Comparison of ENCODE assay signal across 16 cellular contexts in genomic region chr13:88937381-88937780, GRCh38.
DNase-seq lines count a peak whose midpoint lies in the region; ATAC-seq and TF ChIP-seq lines count a peak whose summit lies in the region.
"Had no signal": no experiment of that assay in that cellular context is flagged by ENCODE, and none has a peak within 500 bp of the region (broad histone marks: within the 10 kb centered on the region; RNA-seq: fewer than 3 reads in every experiment).

No MANE protein-coding gene starts in this region.

- no peaks in the 10 kb centered on the region for H4K20me1 ChIP-seq in BLaER1

- peaks cover 0 to 4% (median under 1%) of the 10 kb centered on the region in 8 donors for H3K9me3 Mint-ChIP-seq in CD4-positive, alpha-beta memory T cell

- no peaks in the 10 kb centered on the region for H3K36me3 ChIP-seq in BE2C
- H3K36me3 ChIP-seq in BLaER1 = no peaks in the 10 kb centered on the region
- no peaks in the 10 kb centered on the region for H3K36me3 ChIP-seq in CD4-positive, alpha-beta memory T cell (ENCODE audit: insufficient read depth, low read length)

- H3K27ac Mint-ChIP-seq in CD4-positive, alpha-beta memory T cell = no peak overlapping the region
- H3K27ac Mint-ChIP-seq: CD4-positive, CD25-positive, alpha-beta regulatory T cell; HFFc6 had no signal

- peak overlapping the region; percentile 76 for H3K27ac ChIP-seq in BLaER1
- no peak overlapping the region for H3K27ac ChIP-seq in CD4-positive, alpha-beta memory T cell (ENCODE audit: low read depth, low read length)
- H3K27ac ChIP-seq: A549 had no signal

- H3K4me3 ChIP-seq in BE2C (ENCODE audit: low read depth, low read length) (no peak overlapping the region), BLaER1 (no peak overlapping the region; the same call in 1 of the 2 replicates)
- no peak overlapping the region for H3K4me3 ChIP-seq in CD4-positive, alpha-beta memory T cell (ENCODE audit: low read length in 2 of 2)
- H3K4me3 ChIP-seq: A549 had no signal

- no peaks in the 10 kb centered on the region for H3K4me1 Mint-ChIP-seq in CD4-positive, alpha-beta memory T cell

- CTCF ChIA-PET in CD4-positive, alpha-beta memory T cell (lab: Charles Lee; ENCODE audit: partially characterized antibody) = no interaction called here

- H3K4me3 Mint-ChIP-seq in CD4-positive, alpha-beta memory T cell = no peak overlapping the region
- H3K4me3 Mint-ChIP-seq: CD4-positive, CD25-positive, alpha-beta regulatory T cell; HFFc6 had no signal

- no peaks in the 10 kb centered on the region for H3K27me3 Mint-ChIP-seq in CD4-positive, alpha-beta memory T cell
- H3K27me3 Mint-ChIP-seq: CD4-positive, CD25-positive, alpha-beta regulatory T cell had no signal

- no peak for TF ChIP-seq CTCF in BE2C (IDR thresholded peaks at IDR 0.05; ENCODE audit: low read depth, low read length)

- H3K9me3 ChIP-seq in BE2C (no peaks in the 10 kb centered on the region), BLaER1 (peaks cover 3% of the 10 kb centered on the region; the same call in 1 of the 2 replicates)
- no peaks in the 10 kb centered on the region for H3K9me3 ChIP-seq in CD4-positive, alpha-beta memory T cell (ENCODE audit: control insufficient read depth in 1 of 2, low read length in 2 of 2)
- H3K9me3 ChIP-seq: A549 had no signal

- POLR2A ChIA-PET in CD4-positive, alpha-beta memory T cell (lab: Charles Lee; ENCODE audit: partially characterized antibody) = no interaction called here

- no peaks in the 10 kb centered on the region for H3K36me3 Mint-ChIP-seq in CD4-positive, alpha-beta memory T cell
- H3K36me3 Mint-ChIP-seq: CD4-positive, CD25-positive, alpha-beta regulatory T cell had no signal

- DNase-seq in BE2C = peak; percentile 15
- peak; percentile 32 to 85 for DNase-seq in NCI-H524 (lab: John Stamatoyannopoulos, UW)
- peak; percentile 56 to 73 for DNase-seq in SHP77 (lab: John Stamatoyannopoulos, UW)
- DNase-seq in left cardiac atrium = no peak
- no peak for DNase-seq in CD4-positive, alpha-beta memory T cell
- DNase-seq: Calu3; CD4-positive, CD25-positive, alpha-beta regulatory T cell; DND-41; GF-D8; HCEC 1CT; HFFc6; IMR-90 had no signal

- H3K4me1 ChIP-seq in BE2C (no peaks in the 10 kb centered on the region), BLaER1 (peaks cover 36% of the 10 kb centered on the region)
- no peaks in the 10 kb centered on the region for H3K4me1 ChIP-seq in CD4-positive, alpha-beta memory T cell (ENCODE audit: insufficient read depth, low read length)
- H3K4me1 ChIP-seq: A549 had no signal

- intact Hi-C loops in left cardiac atrium (cut with DNase I) = no loop called here
- intact Hi-C loops in CD4-positive, alpha-beta memory T cell (cut with micrococcal nuclease) = no loop called here

- peak overlapping the region; percentile 80 for H3K4me2 ChIP-seq in BLaER1
- H3K4me2 ChIP-seq: A549 had no signal

- H3K27me3 ChIP-seq in BE2C = no peaks in the 10 kb centered on the region
- no peaks in the 10 kb centered on the region for H3K27me3 ChIP-seq in BLaER1
- H3K27me3 ChIP-seq in CD4-positive, alpha-beta memory T cell (ENCODE audit: insufficient read depth, low read length) = no peaks in the 10 kb centered on the region

- H3K9ac ChIP-seq in BLaER1 = no peak overlapping the region

- ATAC-seq in HG03159 (IDR thresholded peaks at IDR 0.05; ENCODE audit: unreplicated experiment) (no peak), left cardiac atrium (no peak), GM21423 (IDR thresholded peaks at IDR 0.05; ENCODE audit: unreplicated experiment) (no peak)
- ATAC-seq: A549 had no signal

Comparison
In these comparisons a context has a peak if more than half of its experiments do, and no peak if none do; other contexts are left out.
1. DNase-seq: peak in BE2C (single experiment), NCI-H524 (2 of 2) and SHP77 (2 of 2); none in left cardiac atrium (single experiment) and CD4-positive, alpha-beta memory T cell (0 of 5).